27 cellular contexts compared by ENCODE assay signal in the genomic region with DNA sequence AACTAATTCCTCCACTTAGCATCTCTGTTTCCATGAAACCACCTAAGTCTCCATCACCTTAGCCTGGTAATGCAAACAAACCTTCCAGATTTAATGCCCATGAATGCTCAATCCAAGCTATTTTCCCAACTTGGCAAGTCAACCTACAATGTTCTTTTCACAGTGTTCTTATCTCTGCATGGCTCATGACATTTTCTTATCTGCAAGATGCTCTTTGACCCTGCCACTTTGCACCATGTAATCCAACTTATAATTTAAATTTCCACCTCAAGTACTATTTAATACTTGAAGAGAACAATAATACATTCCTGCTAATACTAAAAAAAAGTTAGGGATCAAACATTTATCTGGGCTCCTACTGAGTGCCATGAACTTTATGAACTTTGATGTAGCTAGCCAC.
"Had no signal": no experiment of that assay in that cellular context is flagged by ENCODE, and none has a peak within 500 bp of the region (broad histone marks: within the 10 kb centered on the region; RNA-seq: fewer than 3 reads in every experiment).

No MANE protein-coding gene starts in this region.

- ATAC-seq: naive thymus-derived CD8-positive, alpha-beta T cell; natural killer cell treated with Interleukin-12 subunit alpha and Interleukin-12 subunit beta and Interleukin-15 and Interleukin-18, amount 100 ng/mL, for 72 hours; psoas muscle; right cardiac atrium; sciatic nerve; stimulated activated effector memory CD8-positive, alpha-beta T cell treated with anti-CD3 and anti-CD28 coated beads, Interleukin-12 subunit alpha, Interleukin-12 subunit beta, amount 100 ng/mL, for 72 hours; stimulated activated naive B cell treated with anti-CD40 and anti-IgM and Interleukin-4, amounts not matched to agents 10 μg/mL and 1 μg/mL and 100 μg/mL, for 72 hours had no signal

- H3K9me3 ChIP-seq: neutrophil, ovary, psoas muscle, thoracic aorta, thyroid gland, upper lobe of left lung, vagina had no signal

- H3K36me3 ChIP-seq: neutrophil, ovary, stomach, thoracic aorta, thyroid gland, tibial nerve, upper lobe of left lung, vagina had no signal

- DNase-seq: naive thymus-derived CD8-positive, alpha-beta T cell; nephron progenitor cell; nucleus accumbens; ovary; posterior cingulate gyrus; psoas muscle; right cardiac atrium; stimulated activated CD4-positive, alpha-beta T cell treated with anti-CD3 and anti-CD28 coated beads, Interleukin-15, amount 100 ng/mL, for 24 hours; stimulated activated CD4-positive, alpha-beta T cell treated with anti-CD3 and anti-CD28 coated beads, Interleukin-2, amount 100 ng/mL, for 24 hours; stimulated activated CD4-positive, alpha-beta T cell treated with anti-CD3 and anti-CD28 coated beads, Interleukin-2, amount 100 ng/mL, for 48 hours; stimulated activated CD4-positive, alpha-beta T cell treated with anti-CD3 and anti-CD28 coated beads, Interleukin-4, amount 100 ng/mL, for 24 hours; stimulated activated naive B cell treated with anti-CD40 and anti-IgM and Interleukin-4, amounts not matched to agents 10 μg/mL and 1 μg/mL and 100 μg/mL, for 72 hours; stimulated activated naive CD4-positive, alpha-beta T cell treated with Interleukin-2 at 50 U/mL for 16 hours; stomach; thyroid gland; trophoblast cell; upper lobe of left lung had no signal

- H3K9ac ChIP-seq: parathyroid adenoma had no signal

- H3K4me3 ChIP-seq: ovary, psoas muscle, skin epidermis, stomach, thoracic aorta, thyroid gland, tibial nerve, upper lobe of left lung, vagina had no signal

- H3K4me1 ChIP-seq: parathyroid adenoma, psoas muscle, stomach, thyroid gland, tibial nerve, upper lobe of left lung, vagina had no signal

- H2AFZ ChIP-seq: parathyroid adenoma had no signal

- H3K27ac ChIP-seq: neutrophil, ovary, parathyroid adenoma, psoas muscle, skin epidermis, stomach, thoracic aorta, thyroid gland, tibial nerve, upper lobe of left lung, vagina had no signal

- FAIRE-seq: urothelium cell line had no signal

- H3K27me3 ChIP-seq: neutrophil, ovary, stomach, thyroid gland, tibial nerve, upper lobe of left lung, vagina had no signal

- H3K79me2 ChIP-seq: parathyroid adenoma had no signal
